Comparison of ENCODE assay signal across 8 cellular contexts in genomic region chr7:131109757-131110293, GRCh38.
DNase-seq lines count a peak whose midpoint lies in the region; ATAC-seq, FAIRE-seq and TF ChIP-seq lines count a peak whose summit lies in the region.

No MANE protein-coding gene starts in this region.

- H4K20me1 ChIP-seq in astrocyte (ENCODE audit: insufficient read depth, low read length): peaks cover 8% of the 10 kb centered on the region

- H3K27ac Mint-ChIP-seq in T-helper 17 cell: peak overlapping the region; percentile 99
- H3K27ac Mint-ChIP-seq in astrocyte (ENCODE audit: unreplicated experiment): peak overlapping the region; percentile 99

- H3K4me3 ChIP-seq in astrocyte (ENCODE audit: insufficient read depth, low read depth, low read length): peak overlapping the region; percentile 59

- H3K4me1 Mint-ChIP-seq in T-helper 17 cell: peaks cover 50% of the 10 kb centered on the region
- peaks cover 31% of the 10 kb centered on the region for H3K4me1 Mint-ChIP-seq in astrocyte (ENCODE audit: low read depth, unreplicated experiment)

- H3K27me3 Mint-ChIP-seq in T-helper 17 cell (no peaks in the 10 kb centered on the region), astrocyte (ENCODE audit: low read depth, unreplicated experiment) (no peaks in the 10 kb centered on the region)

- H3K4me2 ChIP-seq in astrocyte (ENCODE audit: low read length): peak overlapping the region; percentile 93

- no peaks in the 10 kb centered on the region for H3K79me2 ChIP-seq in astrocyte (ENCODE audit: insufficient read depth, low read length)

- no peaks in the 10 kb centered on the region for H3K27me3 ChIP-seq in astrocyte (ENCODE audit: insufficient read depth, low read length)

- H3K4me3 Mint-ChIP-seq in T-helper 17 cell: peak overlapping the region; percentile 98
- peak overlapping the region; percentile 97 for H3K4me3 Mint-ChIP-seq in astrocyte (ENCODE audit: unreplicated experiment)

- no peaks in the 10 kb centered on the region for H3K36me3 ChIP-seq in astrocyte (ENCODE audit: insufficient read depth, low read length)

- no peak for FAIRE-seq in astrocyte (lab: Jason Lieb, UNC)

- DNase-seq in MV-4-11 (lab: John Stamatoyannopoulos, UW): peak; percentile 60
- peak; percentile 60 to 70 (median 69) for DNase-seq in T-helper 17 cell
- DNase-seq in astrocyte (ENCODE audit: low read depth): peak; percentile 53
- DNase-seq in hepatic stellate cell (ENCODE audit: low spot score): peak; percentile 89
- peak; percentile 84 for DNase-seq in retina

- H2AFZ ChIP-seq in astrocyte (ENCODE audit: low read depth, low read length): peak overlapping the region; percentile 87

- H3K9me3 ChIP-seq in T-helper 17 cell (ENCODE audit: control insufficient read depth, low read length, poor library complexity, severe bottlenecking) (no peaks in the 10 kb centered on the region), astrocyte (ENCODE audit: insufficient read depth, low read depth, low read length) (no peaks in the 10 kb centered on the region)

- H3K9ac ChIP-seq in astrocyte (ENCODE audit: low read length): peak overlapping the region; percentile 83

- H3K27ac ChIP-seq in C4-2B (peak overlapping the region; percentile 97), astrocyte (ENCODE audit: low read depth, low read length) (peak overlapping the region; percentile 67)

- H3K4me1 ChIP-seq in astrocyte (ENCODE audit: insufficient read depth, low read length): peaks cover 29% of the 10 kb centered on the region

- TF ChIP-seq CTCF in C4-2B (conservative IDR thresholded peaks at IDR 0.05): no peak
- no peak for TF ChIP-seq CTCF in astrocyte (IDR thresholded peaks at IDR 0.05; ENCODE audit: insufficient read depth, low read depth, low read length)

- ATAC-seq in GM19463 (IDR thresholded peaks at IDR 0.05; ENCODE audit: unreplicated experiment): peak; percentile 24
- peak; percentile 3 for ATAC-seq in T-helper 17 cell
- ATAC-seq in GM21526 (IDR thresholded peaks at IDR 0.05; ENCODE audit: low FRiP score, unreplicated experiment): no peak

- H3K36me3 Mint-ChIP-seq in T-helper 17 cell (ENCODE audit: low read depth) (peaks cover 18% of the 10 kb centered on the region), astrocyte (ENCODE audit: low read depth, unreplicated experiment) (peaks cover 8% of the 10 kb centered on the region)

- no peaks in the 10 kb centered on the region for H3K9me3 Mint-ChIP-seq in astrocyte (ENCODE audit: unreplicated experiment)
